ENCODE assay signal across 1 cellular context in the genomic region with DNA sequence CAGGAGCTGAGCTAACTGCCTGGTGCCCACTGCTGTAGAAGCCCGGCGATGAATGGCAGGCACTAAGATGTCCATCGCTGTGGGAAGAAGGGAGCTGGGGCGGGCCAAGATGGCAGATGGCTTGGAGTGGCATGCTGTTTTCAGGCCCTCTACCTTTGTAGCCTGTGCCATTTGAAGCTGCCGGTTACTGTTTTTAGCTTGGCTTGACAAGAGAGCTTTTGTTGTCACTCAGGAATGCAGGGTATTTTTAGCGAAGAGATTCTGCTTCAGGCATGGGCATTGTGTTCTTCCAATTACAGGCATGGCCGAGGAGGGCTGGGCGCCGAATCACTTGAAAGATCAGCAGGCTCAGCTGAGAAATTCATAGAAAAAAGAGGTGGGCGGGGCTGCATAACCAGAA.
TF ChIP-seq lines count a peak whose summit lies in the region.

No MANE protein-coding gene starts in this region.

TF ChIP-seq in H1, 55 proteins besides CTCF, POLR2A, EP300 and RAD21:
- TF ChIP-seq, protein P1, sequence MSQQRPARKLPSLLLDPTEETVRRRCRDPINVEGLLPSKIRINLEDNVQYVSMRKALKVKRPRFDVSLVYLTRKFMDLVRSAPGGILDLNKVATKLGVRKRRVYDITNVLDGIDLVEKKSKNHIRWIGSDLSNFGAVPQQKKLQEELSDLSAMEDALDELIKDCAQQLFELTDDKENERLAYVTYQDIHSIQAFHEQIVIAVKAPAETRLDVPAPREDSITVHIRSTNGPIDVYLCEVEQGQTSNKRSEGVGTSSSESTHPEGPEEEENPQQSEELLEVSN (IDR thresholded peaks at IDR 0.05): peak; percentile 56; the same call in 1 of the 2 replicates
- TF ChIP-seq GABPA (IDR thresholded peaks at IDR 0.05; ENCODE audit: borderline replicate concordance, insufficient read depth, low read length) (no peak), MAFK (IDR thresholded peaks at IDR 0.05; ENCODE audit: low read depth, low read length) (no peak), YY1 (IDR thresholded peaks at IDR 0.05; ENCODE audit: low read depth, low read length) (0 out of 2 replicates have a peak, but pooled peaks have one; percentile 37), TEAD4 (IDR thresholded peaks at IDR 0.05; ENCODE audit: low read depth, low read length) (peak; percentile 59; the same call in 1 of the 2 replicates), NRF1 (IDR thresholded peaks at IDR 0.05; ENCODE audit: low read depth, low read length) (no peak), ASH2L (IDR thresholded peaks at IDR 0.05; ENCODE audit: low read length) (no peak)
